ENCODE assay signal across 1 cellular context in the genomic region with DNA sequence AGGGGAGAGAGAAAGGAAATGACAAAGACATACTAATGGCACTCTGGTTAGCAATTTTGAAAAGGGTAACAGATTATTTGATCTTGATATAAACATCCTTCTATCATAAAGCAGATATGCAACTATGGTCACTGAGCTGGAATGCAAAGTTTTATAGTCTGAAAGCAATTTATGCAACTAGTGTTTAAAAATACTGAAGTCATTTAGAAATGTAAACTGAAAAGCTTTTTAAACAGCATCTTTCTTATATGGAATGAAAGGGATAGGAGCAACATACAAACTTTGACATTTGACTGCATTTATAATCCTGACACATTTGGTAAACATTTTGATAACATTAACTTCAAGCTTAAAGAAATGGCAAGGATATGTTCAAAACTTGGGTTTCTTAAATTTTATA.
TF ChIP-seq lines count a peak whose summit lies in the region.

No MANE protein-coding gene starts in this region.

TF ChIP-seq in IMR-90, 13 proteins besides CTCF, POLR2A, EP300 and RAD21:
- no peak for TF ChIP-seq RFX5 (IDR thresholded peaks at IDR 0.05; ENCODE audit: low read depth, low read length)
- no peak for TF ChIP-seq RCOR1 (IDR thresholded peaks at IDR 0.05; ENCODE audit: insufficient replicate concordance, low read length)
- no peak for TF ChIP-seq MXI1 (IDR thresholded peaks at IDR 0.05; ENCODE audit: borderline replicate concordance, low read depth, low read length)
- TF ChIP-seq, protein P1, sequence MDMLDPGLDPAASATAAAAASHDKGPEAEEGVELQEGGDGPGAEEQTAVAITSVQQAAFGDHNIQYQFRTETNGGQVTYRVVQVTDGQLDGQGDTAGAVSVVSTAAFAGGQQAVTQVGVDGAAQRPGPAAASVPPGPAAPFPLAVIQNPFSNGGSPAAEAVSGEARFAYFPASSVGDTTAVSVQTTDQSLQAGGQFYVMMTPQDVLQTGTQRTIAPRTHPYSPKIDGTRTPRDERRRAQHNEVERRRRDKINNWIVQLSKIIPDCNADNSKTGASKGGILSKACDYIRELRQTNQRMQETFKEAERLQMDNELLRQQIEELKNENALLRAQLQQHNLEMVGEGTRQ (IDR thresholded peaks at IDR 0.05; ENCODE audit: low read depth, low read length): no peak
- TF ChIP-seq, protein P2, sequence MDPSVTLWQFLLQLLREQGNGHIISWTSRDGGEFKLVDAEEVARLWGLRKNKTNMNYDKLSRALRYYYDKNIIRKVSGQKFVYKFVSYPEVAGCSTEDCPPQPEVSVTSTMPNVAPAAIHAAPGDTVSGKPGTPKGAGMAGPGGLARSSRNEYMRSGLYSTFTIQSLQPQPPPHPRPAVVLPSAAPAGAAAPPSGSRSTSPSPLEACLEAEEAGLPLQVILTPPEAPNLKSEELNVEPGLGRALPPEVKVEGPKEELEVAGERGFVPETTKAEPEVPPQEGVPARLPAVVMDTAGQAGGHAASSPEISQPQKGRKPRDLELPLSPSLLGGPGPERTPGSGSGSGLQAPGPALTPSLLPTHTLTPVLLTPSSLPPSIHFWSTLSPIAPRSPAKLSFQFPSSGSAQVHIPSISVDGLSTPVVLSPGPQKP (IDR thresholded peaks at IDR 0.05; ENCODE audit: borderline replicate concordance, low read depth, low read length): no peak
- no peak for TF ChIP-seq CHD1 (IDR thresholded peaks at IDR 0.05; ENCODE audit: low read depth, low read length)
- TF ChIP-seq BHLHE40 (IDR thresholded peaks at IDR 0.05; ENCODE audit: low read depth, low read length): no peak
- no peak for TF ChIP-seq MAZ (IDR thresholded peaks at IDR 0.05; ENCODE audit: borderline replicate concordance, low read depth, low read length)
- TF ChIP-seq CEBPB (IDR thresholded peaks at IDR 0.05; ENCODE audit: low read depth, low read length): no peak
- no peak for TF ChIP-seq SMC3 (IDR thresholded peaks at IDR 0.05; ENCODE audit: low read depth, low read length)
- TF ChIP-seq MAFK (IDR thresholded peaks at IDR 0.05; ENCODE audit: low read depth, low read length): no peak
- TF ChIP-seq NFE2L2 (IDR thresholded peaks at IDR 0.05; ENCODE audit: low read depth, low read length): no peak
- no peak for TF ChIP-seq FOS (IDR thresholded peaks at IDR 0.05; ENCODE audit: low read depth, low read length)
